ENCODE assay signal across 8 cellular contexts in the genomic region with DNA sequence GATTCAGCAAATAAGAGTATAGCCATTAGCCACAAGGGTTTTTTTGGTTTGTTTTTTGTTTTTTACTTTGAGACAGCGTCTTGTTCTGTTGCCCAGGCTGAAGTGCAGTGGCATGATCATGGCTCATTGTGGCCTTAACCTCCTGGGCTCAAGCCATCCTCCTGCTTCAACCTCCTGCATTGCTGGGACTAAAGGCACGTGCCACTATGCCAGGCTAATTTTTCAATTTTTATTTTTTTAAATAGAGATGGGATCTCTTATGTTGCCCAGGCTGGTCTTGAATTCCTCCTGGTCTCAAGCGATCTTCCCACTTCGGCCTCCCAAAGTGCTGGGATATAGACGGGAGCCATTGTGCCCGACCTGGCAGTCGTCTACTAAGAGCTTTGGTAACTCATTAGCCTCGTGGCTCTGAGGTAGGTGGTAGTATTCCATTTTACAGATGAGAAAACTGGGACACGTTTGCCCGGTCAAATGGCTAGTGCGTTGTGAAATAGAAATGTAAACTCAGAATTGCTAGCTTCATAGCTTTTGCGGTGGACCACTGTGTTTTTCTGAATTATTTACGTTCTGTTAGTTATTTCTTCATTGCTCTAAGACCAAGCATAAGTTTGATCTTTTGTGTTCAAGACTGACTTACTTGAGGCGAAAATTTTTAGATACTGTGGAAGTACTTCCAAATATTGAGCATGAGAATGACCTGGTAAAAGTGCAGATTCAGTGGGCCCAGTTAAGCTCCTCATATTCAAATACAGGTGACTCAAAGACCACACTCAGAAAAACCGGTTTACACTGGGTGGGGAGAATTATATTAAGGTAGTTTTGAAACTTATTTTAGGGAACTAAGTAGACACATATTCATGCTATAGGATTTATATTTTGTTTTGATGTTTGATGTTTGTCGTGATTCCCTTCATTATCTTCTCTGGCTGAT. TPM values are rescaled to one million over a fixed set of nuclear protein-coding genes. Genes with fewer than 3 reads are reported as not detected.
DNase-seq lines count a peak whose midpoint lies in the region; ATAC-seq and TF ChIP-seq lines count a peak whose summit lies in the region.

No MANE protein-coding gene starts in this region.

- intact Hi-C loops in esophagus squamous epithelium (cut with DNase I): no loop called here
- intact Hi-C loops in psoas muscle (cut with DNase I): loop anchor here (5.0 kb wide), 2 partner anchors 36 to 196 kb away; no protein-coding TSS in a partner anchor

- ATAC-seq in psoas muscle (no peak), GM18520 (IDR thresholded peaks at IDR 0.05; ENCODE audit: unreplicated experiment) (no peak), GM19035 (IDR thresholded peaks at IDR 0.05; ENCODE audit: unreplicated experiment) (no peak)

- TF ChIP-seq POLR2A in esophagus squamous epithelium (IDR thresholded peaks at IDR 0.05): no peak

- H3K9me3 ChIP-seq in esophagus squamous epithelium (no peaks in the 10 kb centered on the region), psoas muscle (no peaks in the 10 kb centered on the region)

- DNase-seq in RKO (ENCODE audit: low spot score): peak; percentile 58
- no peak for DNase-seq in esophagus squamous epithelium (lab: John Stamatoyannopoulos, UW)
- DNase-seq in psoas muscle: no peak
- DNase-seq in NCI-H2196 treated with DMSO at 0.1 percent for 48 hours (lab: John Stamatoyannopoulos, UW; ENCODE audit: unreplicated experiment): no peak
- no peak for DNase-seq in NAMALWA (ENCODE audit: low spot score)

- peaks cover 0 to 6% (median 0%) of the 10 kb centered on the region in 3 donors for H3K36me3 ChIP-seq in esophagus squamous epithelium
- peaks cover 0 to 4% of the 10 kb centered on the region in 2 donors for H3K36me3 ChIP-seq in psoas muscle (ENCODE audit: insufficient read depth in 1 of 2, low read depth in 1 of 2)

- H3K4me1 ChIP-seq in esophagus squamous epithelium (peaks cover 24 to 73% (median 60%) of the 10 kb centered on the region in 3 donors), psoas muscle (peaks cover 45% of the 10 kb centered on the region)

- WGBS in esophagus squamous epithelium, 2 donors: 26 to 27% methylated on average over 16 of the region's 16 CpGs
- 47 to 57% (median 53%) methylated on average over 16 of the region's 16 CpGs for WGBS in psoas muscle, 3 donors

- no peak for TF ChIP-seq CTCF in GM12875 (IDR thresholded peaks at IDR 0.05; ENCODE audit: borderline replicate concordance, insufficient read depth, low read depth, low read length)
- no peak for TF ChIP-seq CTCF in esophagus squamous epithelium (IDR thresholded peaks at IDR 0.05)
- TF ChIP-seq CTCF in psoas muscle (IDR thresholded peaks at IDR 0.05): no peak

- peak overlapping the region; percentile 79 for H3K4me3 ChIP-seq in GM12875 (ENCODE audit: low read depth, low read length)
- peak overlapping the region; percentile 67 to 99 (median 99) for H3K4me3 ChIP-seq in esophagus squamous epithelium
- peak overlapping the region; percentile 81 for H3K4me3 ChIP-seq in psoas muscle

- H3K27ac ChIP-seq in esophagus squamous epithelium (peak overlapping the region; percentile 93 to 100 (median 98)), psoas muscle (peak overlapping the region; percentile 89)

- no peaks in the 10 kb centered on the region for H3K27me3 ChIP-seq in esophagus squamous epithelium
- no peaks in the 10 kb centered on the region for H3K27me3 ChIP-seq in psoas muscle (ENCODE audit: insufficient read depth in 3 of 3, low read length in 2 of 3)

RNA-seq across cellular contexts. Expression of a gene that starts 2.1 kb away (rescaled TPM):
- total RNA-seq in esophagus squamous epithelium: 10 to 100 TPM; 39.4 to 49.1 (median 46.2) TPM
- total RNA-seq in psoas muscle: 10 to 100 TPM; 12.6 to 20.5 (median 17.3) TPM
- polyA plus RNA-seq in psoas muscle: 10 to 100 TPM in 2 of 3 donors, 1 to 10 TPM in 1; 9.7 to 32.9 (median 18.6) TPM

RNA-seq across cellular contexts. Expression of a gene that starts 44.6 kb away (rescaled TPM):
- 10 to 100 TPM; 14.9 to 31.3 (median 17.2) TPM for total RNA-seq in esophagus squamous epithelium
- 10 to 100 TPM; 49.7 to 61.3 (median 50.7) TPM for total RNA-seq in psoas muscle
- polyA plus RNA-seq in psoas muscle: 10 to 100 TPM; 14.0 to 32.4 (median 19.2) TPM
